15 cellular contexts compared by ENCODE assay signal in the genomic region with DNA sequence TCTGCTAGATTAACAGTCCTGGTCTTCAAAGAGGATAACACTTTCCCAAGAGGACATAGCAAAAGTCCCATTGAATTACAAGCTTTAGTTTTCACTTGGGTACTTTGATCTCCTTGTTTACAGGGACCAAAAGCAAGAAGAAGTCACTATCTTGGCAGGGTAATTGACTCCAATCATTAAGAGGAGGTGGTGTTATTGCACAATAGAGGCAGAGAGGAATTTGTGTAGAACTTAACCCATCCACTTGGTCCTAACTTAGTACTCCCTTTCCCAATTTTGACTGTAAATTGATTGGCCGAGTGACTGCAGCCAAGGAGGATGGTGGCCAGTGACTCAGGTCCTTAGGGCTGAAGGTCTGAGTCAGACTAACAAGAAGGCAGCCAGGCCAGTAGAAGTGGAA. TPM values are rescaled to one million over a fixed set of nuclear protein-coding genes. Genes with fewer than 3 reads are reported as not detected.
A peak's percentile ranks its signal among the peaks of the same experiment; 100 is the strongest.
DNase-seq lines count a peak whose midpoint lies in the region; ATAC-seq, FAIRE-seq and TF ChIP-seq lines count a peak whose summit lies in the region.
"Had no signal": no experiment of that assay in that cellular context is flagged by ENCODE, and none has a peak within 500 bp of the region (broad histone marks: within the 10 kb centered on the region; RNA-seq: fewer than 3 reads in every experiment).

No MANE protein-coding gene starts in this region.

- no peak overlapping the region for H2BK12ac ChIP-seq in mesenchymal stem cell (ENCODE audit: low read length in 2 of 2)

- H3K36me3 Mint-ChIP-seq in endothelial cell (ENCODE audit: low read depth, unreplicated experiment): no peaks in the 10 kb centered on the region
- H3K36me3 Mint-ChIP-seq: CD14-positive monocyte; CD8-positive, alpha-beta T cell had no signal

- no peak overlapping the region for H3K14ac ChIP-seq in mesenchymal stem cell (ENCODE audit: low read length in 2 of 2)

- intact Hi-C loops in HepG2 (cut with micrococcal nuclease; ENCODE audit: unreplicated experiment): loop anchor here (5.0 to 10.0 kb wide), 3 partner anchors 50 to 398 kb away; no protein-coding TSS in a partner anchor
- intact Hi-C loops in right lobe of liver (cut with DNase I): no loop called here
- intact Hi-C loops in PC-3 (cut with micrococcal nuclease): loop anchor here (10.0 kb wide), 1 partner anchor 320 kb away; no protein-coding TSS in a partner anchor

- H3K4me2 ChIP-seq in HepG2 (ENCODE audit: low read depth, low read length) (no peak overlapping the region), PC-3 (ENCODE audit: low read length) (no peak overlapping the region), mesenchymal stem cell (ENCODE audit: low read length, poor library complexity, severe bottlenecking) (no peak overlapping the region)
- H3K4me2 ChIP-seq: GM23338 had no signal

- TF ChIP-seq RAD21 in HepG2 (CRISPR knock-in tag; IDR thresholded peaks at IDR 0.05): no peak

- no peak overlapping the region for H3K23ac ChIP-seq in mesenchymal stem cell (ENCODE audit: low read length in 2 of 2)

- H3F3A ChIP-seq in PC-3 (ENCODE audit: low read length, unreplicated experiment): no peaks in the 10 kb centered on the region

- TF ChIP-seq POLR2A in HepG2 (IDR thresholded peaks at IDR 0.05; ENCODE audit: insufficient read depth in 1 of 2, low read depth in 2 of 2, low read length in 2 of 2) (no peak), right lobe of liver (IDR thresholded peaks at IDR 0.05) (no peak)

- H3K9ac ChIP-seq in HepG2 (ENCODE audit: insufficient read depth, low read depth, low read length): no peak overlapping the region
- H3K9ac ChIP-seq in PC-3 (ENCODE audit: low read length): no peak overlapping the region
- no peak overlapping the region for H3K9ac ChIP-seq in mesenchymal stem cell (ENCODE audit: low read length)

- TF ChIP-seq CTCF in HepG2 (CRISPR knock-in tag; IDR thresholded peaks at IDR 0.05) (no peak), right lobe of liver (IDR thresholded peaks at IDR 0.05) (no peak), PC-3 (conservative IDR thresholded peaks at IDR 0.05; ENCODE audit: low read depth, low read length) (no peak), endothelial cell (IDR thresholded peaks at IDR 0.05; ENCODE audit: unreplicated experiment) (no peak)

- no peak overlapping the region for H2AK5ac ChIP-seq in mesenchymal stem cell (ENCODE audit: low read length, severe bottlenecking)

- H3K27ac ChIP-seq in HepG2 (ENCODE audit: extremely low read length, insufficient read depth, low read length): no peak overlapping the region
- H3K27ac ChIP-seq in right lobe of liver: no peak overlapping the region
- H3K27ac ChIP-seq in PC-3 (ENCODE audit: low read length): no peak overlapping the region
- H3K27ac ChIP-seq in mesenchymal stem cell (ENCODE audit: low read length, poor library complexity, severe bottlenecking): no peak overlapping the region
- H3K27ac ChIP-seq: 22Rv1 had no signal

- CTCF ChIA-PET in HepG2 (lab: Yijun Ruan, JAX; ENCODE audit: low intra/inter-chr PET ratio, low total read pairs): no interaction called here
- CTCF ChIA-PET in PC-3 (lab: Charles Lee): no interaction called here

- no peaks in the 10 kb centered on the region for H3K9me3 ChIP-seq in HepG2 (ENCODE audit: low read length)
- no peaks in the 10 kb centered on the region for H3K9me3 ChIP-seq in right lobe of liver
- H3K9me3 ChIP-seq in PC-3 (ENCODE audit: low read length): no peaks in the 10 kb centered on the region
- no peaks in the 10 kb centered on the region for H3K9me3 ChIP-seq in mesenchymal stem cell (ENCODE audit: control insufficient read depth, low read length)

- H2AFZ ChIP-seq in HepG2 (ENCODE audit: low read length) (no peak overlapping the region), PC-3 (ENCODE audit: low read length) (no peak overlapping the region), mesenchymal stem cell (ENCODE audit: low read depth, low read length) (no peak overlapping the region)
- H2AFZ ChIP-seq: GM23338 had no signal

- no peak overlapping the region for H3K18ac ChIP-seq in mesenchymal stem cell (ENCODE audit: low read depth in 1 of 2, low read length in 2 of 2)

- TF ChIP-seq EP300 in HepG2 (IDR thresholded peaks at IDR 0.05; ENCODE audit: low read depth in 2 of 2, low read length in 2 of 2) (no peak), HepG2 (CRISPR knock-in tag; IDR thresholded peaks at IDR 0.05; ENCODE audit: borderline replicate concordance) (no peak)

- no peaks in the 10 kb centered on the region for H3K9me3 Mint-ChIP-seq in endothelial cell (ENCODE audit: unreplicated experiment)
- H3K9me3 Mint-ChIP-seq: CD14-positive monocyte; CD8-positive, alpha-beta T cell; GM23338 had no signal

- no peaks in the 10 kb centered on the region for H3K27me3 ChIP-seq in HepG2 (ENCODE audit: control insufficient read depth in 1 of 2, insufficient read depth in 2 of 2, low read length in 2 of 2)
- H3K27me3 ChIP-seq in right lobe of liver: no peaks in the 10 kb centered on the region
- H3K27me3 ChIP-seq in PC-3 (ENCODE audit: low read length): no peaks in the 10 kb centered on the region
- H3K27me3 ChIP-seq in mesenchymal stem cell (ENCODE audit: control insufficient read depth in 1 of 2, insufficient read depth in 1 of 2, low read length in 2 of 2): no peaks in the 10 kb centered on the region

- in situ Hi-C loops in HepG2 (cut with HindIII; ENCODE audit: extremely low pct_ligation_motif_present, low pct_unique_long_range_greater_than_20kb): loop anchor here (25.0 kb wide), 1 partner anchor 388 kb away; no protein-coding TSS in a partner anchor

- H3K4me1 ChIP-seq in HepG2 (ENCODE audit: insufficient read depth, low read length) (no peaks in the 10 kb centered on the region), right lobe of liver (no peaks in the 10 kb centered on the region), PC-3 (ENCODE audit: insufficient read depth, low read length) (peaks cover 7% of the 10 kb centered on the region; the same call in 1 of the 2 replicates), mesenchymal stem cell (ENCODE audit: control insufficient read depth, insufficient read depth, low read depth, low read length) (no peaks in the 10 kb centered on the region)

- H3K4me3 Mint-ChIP-seq in endothelial cell (ENCODE audit: unreplicated experiment): no peak overlapping the region
- H3K4me3 Mint-ChIP-seq: CD14-positive monocyte; CD8-positive, alpha-beta T cell; GM23338 had no signal

- ATAC-seq in HepG2 (no peak), right lobe of liver (no peak), PC-3 (no peak)
- ATAC-seq: CD8-positive, alpha-beta T cell had no signal

- H3K4me3 ChIP-seq in HepG2 (replicated peaks in 1 of 3; ENCODE audit: insufficient read depth in 1 of 3, low read depth in 2 of 3, low read length in 3 of 3) (no peak overlapping the region), right lobe of liver (no peak overlapping the region), PC-3 (ENCODE audit: low read length) (no peak overlapping the region), mesenchymal stem cell (ENCODE audit: insufficient read depth in 1 of 2, low read depth in 1 of 2, low read length in 2 of 2) (no peak overlapping the region)
- H3K4me3 ChIP-seq: GM23338 had no signal

- H2BK120ac ChIP-seq in mesenchymal stem cell (ENCODE audit: low read depth, low read length): no peak overlapping the region

- H3K27ac Mint-ChIP-seq in endothelial cell (ENCODE audit: unreplicated experiment): no peak overlapping the region
- H3K27ac Mint-ChIP-seq: CD14-positive monocyte; CD8-positive, alpha-beta T cell; GM23338 had no signal

- no peak overlapping the region for H4K8ac ChIP-seq in mesenchymal stem cell (ENCODE audit: low read length)

- H3K36me3 ChIP-seq in HepG2 (replicated peaks in 1 of 2; ENCODE audit: control insufficient read depth in 1 of 2, insufficient read depth in 2 of 2, low read length in 2 of 2): no peaks in the 10 kb centered on the region
- no peaks in the 10 kb centered on the region for H3K36me3 ChIP-seq in right lobe of liver
- H3K36me3 ChIP-seq in PC-3 (ENCODE audit: low read depth, low read length): no peaks in the 10 kb centered on the region
- H3K36me3 ChIP-seq in mesenchymal stem cell (ENCODE audit: control insufficient read depth in 1 of 2, insufficient read depth in 2 of 2, low read depth in 1 of 2, low read length in 2 of 2): no peaks in the 10 kb centered on the region

- H3K79me2 ChIP-seq in HepG2 (ENCODE audit: insufficient read depth, low read length) (no peaks in the 10 kb centered on the region), PC-3 (ENCODE audit: low read length) (no peaks in the 10 kb centered on the region)

- no peak overlapping the region for H4K91ac ChIP-seq in mesenchymal stem cell (ENCODE audit: low read length)

- no peak overlapping the region for H3K4ac ChIP-seq in mesenchymal stem cell (ENCODE audit: low read depth in 1 of 2, low read length in 2 of 2)

- no peak for FAIRE-seq in HepG2 (lab: Jason Lieb, UNC)
- no peak for FAIRE-seq in GM19239 (lab: Jason Lieb, UNC)

- no peak overlapping the region for H2BK15ac ChIP-seq in mesenchymal stem cell (ENCODE audit: low read depth, poor library complexity, severe bottlenecking)

- no peaks in the 10 kb centered on the region for H4K20me1 ChIP-seq in HepG2 (ENCODE audit: insufficient read depth, low read length)
- no peaks in the 10 kb centered on the region for H4K20me1 ChIP-seq in PC-3 (ENCODE audit: low read length)

- POLR2A ChIA-PET in HepG2 (lab: Yijun Ruan, JAX): no interaction called here
- POLR2A ChIA-PET in PC-3 (lab: Charles Lee; ENCODE audit: unreplicated experiment): no interaction called here

- no peaks in the 10 kb centered on the region for H3K9me2 ChIP-seq in PC-3 (replicated peaks; ENCODE audit: low read length)

- WGBS in HepG2 (ENCODE audit: low lambda C conversion rate): 17% methylated on average over 1 of the region's 1 CpG
- 45% methylated on average over 1 of the region's 1 CpG for WGBS in right lobe of liver (ENCODE audit: insufficient coverage, low coverage, low lambda C conversion rate, missing lambda C conversion rate)
- 92% methylated on average over 1 of the region's 1 CpG for WGBS in mesenchymal stem cell

- DNase-seq in HepG2 (ENCODE audit: low spot score): no peak
- no peak for DNase-seq in right lobe of liver
- peak; percentile 27 for DNase-seq in PC-3
- peak; percentile 9 for DNase-seq in mesenchymal stem cell
- DNase-seq in endothelial cell (ENCODE audit: low spot score): no peak
- DNase-seq in GM19239 (ENCODE audit: insufficient read length, low spot score): no peak
- no peak for DNase-seq in SK-N-DZ (ENCODE audit: low spot score)
- DNase-seq: CD8-positive, alpha-beta T cell; H7 had no signal

- no TSS peak for BruUV-seq in HepG2 (replicated peaks; lab: Mats Ljungman, UMichigan)
- no TSS peak for BruUV-seq in PC-3 (replicated peaks; lab: Mats Ljungman, UMichigan)

- H3K4me1 Mint-ChIP-seq in endothelial cell (ENCODE audit: unreplicated experiment): peaks cover 10% of the 10 kb centered on the region
- H3K4me1 Mint-ChIP-seq: CD14-positive monocyte had no signal

- H3K79me1 ChIP-seq in mesenchymal stem cell (replicated peaks; ENCODE audit: low read length, poor library complexity, severe bottlenecking): no peaks in the 10 kb centered on the region

- peaks cover 1% of the 10 kb centered on the region for H3K27me3 Mint-ChIP-seq in endothelial cell (ENCODE audit: unreplicated experiment)

- no peak overlapping the region for H2BK5ac ChIP-seq in mesenchymal stem cell (ENCODE audit: low read depth, low read length, poor library complexity, severe bottlenecking)

RNA-seq across cellular contexts. Expression of a gene that starts 9.3 kb away (rescaled TPM):
- not detected in 2 replicates for total RNA-seq in HepG2 (2016; rRNA removed; fragmentation: Illumina TruSeq; extraction: Trizol)
- total RNA-seq in HepG2 (2016; cell fraction: cytosol; rRNA removed; fragmentation: Illumina TruSeq; extraction: Trizol; ENCODE audit: low read depth): not detected in 2 replicates
- not detected in 2 replicates for total RNA-seq in HepG2 (2016; cell fraction: insoluble cytoplasmic fraction; rRNA removed; fragmentation: Illumina TruSeq; extraction: Trizol)
- total RNA-seq in HepG2 (2016; cell fraction: membrane; rRNA removed; fragmentation: Illumina TruSeq; extraction: Trizol): not detected in 2 replicates
- not detected in 2 replicates for total RNA-seq in HepG2 (2016; cell fraction: nucleus; rRNA removed; fragmentation: Illumina TruSeq; extraction: Trizol)
- polyA plus RNA-seq in HepG2 (2011; rRNA removed): not detected in 2 replicates
- not detected in 2 replicates for polyA plus RNA-seq in HepG2 (2011; cell fraction: cytosol; rRNA removed)
- not detected in 2 replicates for polyA plus RNA-seq in HepG2 (2011; cell fraction: nucleus; rRNA removed)
- polyA plus RNA-seq in HepG2 (2012): not detected in 2 replicates
- polyA plus RNA-seq in HepG2 (2016; cell fraction: cytosol; fragmentation: Illumina TruSeq; extraction: Trizol; ENCODE audit: low read depth): not detected in 2 replicates
- polyA plus RNA-seq in HepG2 (2016; cell fraction: insoluble cytoplasmic fraction; fragmentation: Illumina TruSeq; extraction: Trizol; ENCODE audit: low read depth): not detected in 2 replicates
- not detected in 2 replicates for polyA plus RNA-seq in HepG2 (2016; cell fraction: membrane; fragmentation: Illumina TruSeq; extraction: Trizol; ENCODE audit: low read depth)
- polyA plus RNA-seq in HepG2 (2016; cell fraction: nucleus; fragmentation: Illumina TruSeq; extraction: Trizol; ENCODE audit: insufficient read depth, low read depth): not detected in 2 replicates
- not detected in 2 replicates for polyA minus RNA-seq in HepG2 (2011; rRNA and poly(A)+ RNA removed; ENCODE audit: low replicate concordance)
- not detected in 2 replicates for polyA minus RNA-seq in HepG2 (2011; cell fraction: cytosol; rRNA and poly(A)+ RNA removed)
- polyA minus RNA-seq in HepG2 (2011; cell fraction: nucleus; rRNA and poly(A)+ RNA removed): not detected in 2 replicates
- not detected for total RNA-seq in right lobe of liver
- not detected in 2 replicates for total RNA-seq in PC-3 (2014; rRNA removed)
- polyA plus RNA-seq in mesenchymal stem cell (2013, experiment 1 of 2): not detected
- polyA plus RNA-seq in mesenchymal stem cell (2013, experiment 2 of 2): not detected
- total RNA-seq in endothelial cell (ENCODE audit: unreplicated experiment): not detected
- not detected in 2 replicates for polyA plus RNA-seq in SK-N-DZ (2014; cell fraction: cytosol; rRNA removed)
- not detected in 2 replicates for polyA plus RNA-seq in SK-N-DZ (2014; cell fraction: nucleus; rRNA removed)
- total RNA-seq: A673; CD8-positive, alpha-beta T cell; HT1080 had no signal
- polyA plus RNA-seq: BJ, CD14-positive monocyte, GM23338 had no signal

Comparison
In these comparisons a context has a peak if more than half of its experiments do, and no peak if none do; other contexts are left out.
1. intact Hi-C loops: an anchor here in HepG2 (5.0 to 10.0 kb wide) and PC-3 (10.0 kb wide); none called in right lobe of liver.
2. DNase-seq: peak in PC-3 (single experiment) and mesenchymal stem cell (single experiment); none in HepG2 (single experiment), right lobe of liver (0 of 3), endothelial cell (single experiment), GM19239 (single experiment) and SK-N-DZ (single experiment).